In genomic region chr3:105534491-105534890, GRCh38 we compare ENCODE assay signal across 15 cellular contexts.
DNase-seq lines count a peak whose midpoint lies in the region; FAIRE-seq and TF ChIP-seq lines count a peak whose summit lies in the region.
"Had no signal": no experiment of that assay in that cellular context is flagged by ENCODE, and none has a peak within 500 bp of the region (broad histone marks: within the 10 kb centered on the region; RNA-seq: fewer than 3 reads in every experiment).

No MANE protein-coding gene starts in this region.

- H3K79me2 ChIP-seq in astrocyte (ENCODE audit: insufficient read depth, low read length) (no peaks in the 10 kb centered on the region), endothelial cell of umbilical vein (ENCODE audit: control insufficient read depth, insufficient read depth, low read length) (no peaks in the 10 kb centered on the region)

- peaks cover 2% of the 10 kb centered on the region for H3K9me1 ChIP-seq in endothelial cell of umbilical vein (replicated peaks; ENCODE audit: control insufficient read depth, extremely low read depth, insufficient read depth, low read length)

- dilution Hi-C loops in endothelial cell of umbilical vein (cut with MboI; ENCODE audit: extremely low pct_ligation_motif_present, low sequenced_read_pairs) = no loop called here

- no peak for DNase-seq in GM12892 (ENCODE audit: insufficient read length)
- no peak for DNase-seq in astrocyte (ENCODE audit: low read depth)
- DNase-seq in endothelial cell of umbilical vein (ENCODE audit: low read depth, low spot score) = no peak
- no peak for DNase-seq in SKM-1 treated with dmso at 0.1 percent for 144 hours (lab: John Stamatoyannopoulos, UW; ENCODE audit: unreplicated experiment)
- DNase-seq in NCI-H748 (lab: John Stamatoyannopoulos, UW; ENCODE audit: unreplicated experiment) = no peak
- DNase-seq in H7 = no peak
- DNase-seq: 8988T; Calu3; CD8-positive, alpha-beta T cell; DMS79 treated with DMSO at 0.1 percent for 48 hours; GF-D8 had no signal

- H3K36me3 ChIP-seq in astrocyte (ENCODE audit: insufficient read depth, low read length) (peaks cover 15% of the 10 kb centered on the region), endothelial cell of umbilical vein (ENCODE audit: control insufficient read depth in 2 of 2, extremely low read depth in 1 of 2, insufficient read depth in 2 of 2, low read length in 2 of 2) (peaks cover 0 to 5% of the 10 kb centered on the region in 2 experiments), skeletal muscle satellite cell (ENCODE audit: insufficient read depth, low read length) (peaks cover 57% of the 10 kb centered on the region), H7 (replicated peaks; ENCODE audit: control insufficient read depth, insufficient read depth, low read length) (no peaks in the 10 kb centered on the region)

- no peaks in the 10 kb centered on the region for H3K27me3 Mint-ChIP-seq in astrocyte (ENCODE audit: low read depth, unreplicated experiment)
- H3K27me3 Mint-ChIP-seq: B cell had no signal

- H3K9me3 ChIP-seq in astrocyte (ENCODE audit: insufficient read depth, low read depth, low read length) (no peaks in the 10 kb centered on the region), endothelial cell of umbilical vein (replicated peaks; ENCODE audit: control insufficient read depth, insufficient read depth, low read length) (no peaks in the 10 kb centered on the region), skeletal muscle satellite cell (replicated peaks; ENCODE audit: low read length) (no peaks in the 10 kb centered on the region)
- H3K9me3 ChIP-seq: BLaER1 treated with 17β-estradiol and CSF1 and Interleukin-3, amounts not matched to agents 10 nM and 100 nM had no signal

- intact Hi-C loops in endothelial cell of umbilical vein (cut with micrococcal nuclease) = loop anchor here (10.0 kb wide), 1 partner anchor 1530 kb away; no protein-coding TSS in a partner anchor

- H3K4me3 Mint-ChIP-seq in astrocyte (ENCODE audit: unreplicated experiment) = no peak overlapping the region
- H3K4me3 Mint-ChIP-seq: B cell; CD8-positive, alpha-beta T cell had no signal

- H3K27ac ChIP-seq in astrocyte (ENCODE audit: low read depth, low read length) (peak overlapping the region; percentile 52), endothelial cell of umbilical vein (ENCODE audit: insufficient read depth, low read depth, low read length) (no peak overlapping the region)
- H3K27ac ChIP-seq: BLaER1 treated with 17β-estradiol and CSF1 and Interleukin-3, amounts not matched to agents 10 nM and 100 nM had no signal

- no peak overlapping the region for H2AFZ ChIP-seq in astrocyte (ENCODE audit: low read depth, low read length)
- H2AFZ ChIP-seq in endothelial cell of umbilical vein (ENCODE audit: low read depth, low read length) = no peak overlapping the region

- BruUV-seq in endothelial cell of umbilical vein (replicated peaks; lab: Mats Ljungman, UMichigan) = no TSS peak

- H3K27ac Mint-ChIP-seq in astrocyte (ENCODE audit: unreplicated experiment) = no peak overlapping the region
- H3K27ac Mint-ChIP-seq: B cell; CD8-positive, alpha-beta T cell had no signal

- no peak overlapping the region for H3K4me3 ChIP-seq in astrocyte (ENCODE audit: insufficient read depth, low read depth, low read length)
- H3K4me3 ChIP-seq in endothelial cell of umbilical vein (replicated peaks in 1 of 3; ENCODE audit: insufficient read depth in 1 of 3, low read depth in 1 of 3, low read length in 3 of 3) = no peak overlapping the region
- no peak overlapping the region for H3K4me3 ChIP-seq in skeletal muscle satellite cell (ENCODE audit: low read length)
- H3K4me3 ChIP-seq in H7 (ENCODE audit: insufficient read depth, low read depth, low read length) = no peak overlapping the region
- H3K4me3 ChIP-seq: BLaER1 treated with 17β-estradiol and CSF1 and Interleukin-3, amounts not matched to agents 10 nM and 100 nM had no signal

- FAIRE-seq in GM12892 (lab: Jason Lieb, UNC) = peak; percentile 33
- FAIRE-seq in astrocyte (lab: Jason Lieb, UNC) = no peak
- FAIRE-seq in endothelial cell of umbilical vein (lab: Jason Lieb, UNC) = peak; percentile 28
- FAIRE-seq: GM19239 had no signal

- peaks cover 21% of the 10 kb centered on the region for H3K36me3 Mint-ChIP-seq in astrocyte (ENCODE audit: low read depth, unreplicated experiment)
- H3K36me3 Mint-ChIP-seq: CD8-positive, alpha-beta T cell had no signal

- CTCF ChIA-PET in endothelial cell of umbilical vein (lab: Charles Lee) = interaction anchor here (0.7 kb wide), 1 partner anchor 16 kb away, joined by 3 read pairs; no protein-coding TSS in a partner anchor

- H4K20me1 ChIP-seq in astrocyte (ENCODE audit: insufficient read depth, low read length) (no peaks in the 10 kb centered on the region), endothelial cell of umbilical vein (replicated peaks; ENCODE audit: control insufficient read depth, extremely low read depth, insufficient read depth, low read length) (no peaks in the 10 kb centered on the region)
- H4K20me1 ChIP-seq: BLaER1 treated with 17β-estradiol and CSF1 and Interleukin-3, amounts not matched to agents 10 nM and 100 nM had no signal

- H3K9me3 Mint-ChIP-seq in astrocyte (ENCODE audit: unreplicated experiment) = no peaks in the 10 kb centered on the region
- H3K9me3 Mint-ChIP-seq: CD8-positive, alpha-beta T cell had no signal

- H3K4me1 ChIP-seq in astrocyte (ENCODE audit: insufficient read depth, low read length) (peaks cover 4% of the 10 kb centered on the region), endothelial cell of umbilical vein (ENCODE audit: control insufficient read depth, extremely low read depth, insufficient read depth, low read length) (peaks cover 3% of the 10 kb centered on the region), skeletal muscle satellite cell (ENCODE audit: control insufficient read depth, insufficient read depth, low read length) (peaks cover 22% of the 10 kb centered on the region)
- H3K4me1 ChIP-seq: BLaER1 treated with 17β-estradiol and CSF1 and Interleukin-3, amounts not matched to agents 10 nM and 100 nM had no signal

- POLR2A ChIA-PET in endothelial cell of umbilical vein (lab: Charles Lee) = no interaction called here

- no peak overlapping the region for H3K9ac ChIP-seq in astrocyte (ENCODE audit: low read length)
- H3K9ac ChIP-seq in endothelial cell of umbilical vein (replicated peaks; ENCODE audit: extremely low read depth, insufficient read depth, low read length) = no peak overlapping the region
- H3K9ac ChIP-seq in skeletal muscle satellite cell (ENCODE audit: low read depth, low read length) = peak overlapping the region; percentile 20
- H3K9ac ChIP-seq: BLaER1 treated with 17β-estradiol and CSF1 and Interleukin-3, amounts not matched to agents 10 nM and 100 nM had no signal

- H3K27me3 ChIP-seq in astrocyte (ENCODE audit: insufficient read depth, low read length) = no peaks in the 10 kb centered on the region
- no peaks in the 10 kb centered on the region for H3K27me3 ChIP-seq in endothelial cell of umbilical vein (ENCODE audit: control insufficient read depth in 2 of 2, insufficient read depth in 2 of 2, low read length in 2 of 2)
- no peaks in the 10 kb centered on the region for H3K27me3 ChIP-seq in skeletal muscle satellite cell (ENCODE audit: control insufficient read depth, insufficient read depth, low read length)
- no peaks in the 10 kb centered on the region for H3K27me3 ChIP-seq in H7 (ENCODE audit: control insufficient read depth, insufficient read depth, low read length)
- H3K27me3 ChIP-seq: BLaER1 treated with 17β-estradiol and CSF1 and Interleukin-3, amounts not matched to agents 10 nM and 100 nM had no signal

- TF ChIP-seq CTCF in astrocyte (IDR thresholded peaks at IDR 0.05; ENCODE audit: insufficient read depth, low read depth, low read length) (no peak), endothelial cell of umbilical vein (IDR thresholded peaks at IDR 0.05; ENCODE audit: extremely low read depth in 1 of 2, insufficient read depth in 1 of 2, low read depth in 1 of 2, low read length in 2 of 2) (no peak)

- TF ChIP-seq POLR2A in GM12892 (IDR thresholded peaks at IDR 0.05; ENCODE audit: low read depth, low read length) (no peak), endothelial cell of umbilical vein (IDR thresholded peaks at IDR 0.05; ENCODE audit: low read depth, low read length) (no peak)

- H3K4me1 Mint-ChIP-seq in astrocyte (ENCODE audit: low read depth, unreplicated experiment) = peaks cover 11% of the 10 kb centered on the region
- H3K4me1 Mint-ChIP-seq: B cell had no signal

- H3K4me2 ChIP-seq in astrocyte (ENCODE audit: low read length) (peak overlapping the region; percentile 7), endothelial cell of umbilical vein (ENCODE audit: insufficient read depth, low read length) (no peak overlapping the region), skeletal muscle satellite cell (ENCODE audit: low read length) (no peak overlapping the region)
- H3K4me2 ChIP-seq: BLaER1 treated with 17β-estradiol and CSF1 and Interleukin-3, amounts not matched to agents 10 nM and 100 nM had no signal

TF ChIP-seq in endothelial cell of umbilical vein, 7 proteins besides CTCF, POLR2A, EP300 and RAD21:
- no peak for TF ChIP-seq JUN (IDR thresholded peaks at IDR 0.05; ENCODE audit: borderline replicate concordance, insufficient read depth, insufficient read length, low read depth)
- no peak for TF ChIP-seq POLR2AphosphoS5 (IDR thresholded peaks at IDR 0.05; ENCODE audit: insufficient read depth, low read depth, low read length)
- no peak for TF ChIP-seq MAX (IDR thresholded peaks at IDR 0.05; ENCODE audit: insufficient read depth, insufficient read length)
- no peak for TF ChIP-seq GATA2 (IDR thresholded peaks at IDR 0.05; ENCODE audit: insufficient read depth, insufficient read length, low read depth, low read length)
- no peak for TF ChIP-seq MYC (IDR thresholded peaks at IDR 0.05; ENCODE audit: low read depth, low read length)
- no peak for TF ChIP-seq FOS (IDR thresholded peaks at IDR 0.05; ENCODE audit: borderline replicate concordance, insufficient read depth, low read length)
